12 cellular contexts compared by ENCODE assay signal in the genomic region with DNA sequence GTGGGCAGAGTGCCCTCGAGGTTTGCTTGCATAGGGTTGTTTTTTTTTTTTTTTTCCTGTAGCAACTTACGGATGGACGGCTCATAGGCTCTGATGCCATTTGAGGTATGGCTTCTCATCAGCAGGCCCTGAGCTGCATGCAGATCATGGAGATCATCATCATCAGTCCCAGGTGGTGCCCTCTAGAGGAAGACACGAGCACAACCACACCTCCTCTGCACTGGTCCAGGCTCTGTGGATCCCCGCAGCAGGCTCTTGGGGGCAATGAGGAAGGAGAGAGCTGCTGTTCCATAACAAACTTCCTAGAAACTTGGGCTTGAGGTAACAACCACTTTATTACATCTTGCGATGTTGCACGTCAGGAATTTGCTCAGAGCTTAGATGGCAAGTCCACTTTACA.
DNase-seq lines count a peak whose midpoint lies in the region; ATAC-seq and TF ChIP-seq lines count a peak whose summit lies in the region.
"Had no signal": no experiment of that assay in that cellular context is flagged by ENCODE, and none has a peak within 500 bp of the region (broad histone marks: within the 10 kb centered on the region; RNA-seq: fewer than 3 reads in every experiment).

No MANE protein-coding gene starts in this region.

- POLR2A ChIA-PET in SK-N-SH (lab: Yijun Ruan, JAX) = no interaction called here

- no peaks in the 10 kb centered on the region for H3F3A ChIP-seq in SK-N-SH (replicated peaks; ENCODE audit: insufficient read depth)

- CTCF ChIA-PET in SK-N-SH (lab: Yijun Ruan, JAX) (interaction anchor here (0.8 kb wide), 1 partner anchor 21 kb away, joined by 3 read pairs; no protein-coding TSS in a partner anchor), mammary epithelial cell (lab: Charles Lee; ENCODE audit: low non-redundant PET) (no interaction called here)

- dilution Hi-C loops in mammary epithelial cell (cut with HindIII; ENCODE audit: low sequenced_read_pairs) = no loop called here

- H3K9ac ChIP-seq in SK-N-SH (no peak overlapping the region), mammary epithelial cell (ENCODE audit: insufficient read depth, low read length) (no peak overlapping the region)

- H3K4me1 Mint-ChIP-seq in HFFc6 (ENCODE audit: low read depth) = peaks cover 16% of the 10 kb centered on the region
- H3K4me1 Mint-ChIP-seq in neural crest cell = peaks cover 4% of the 10 kb centered on the region
- H3K4me1 Mint-ChIP-seq: activated B cell treated with CpG ODN at 0.5 μM for 24 hours had no signal

- H3K9me3 ChIP-seq in SK-N-SH (no peaks in the 10 kb centered on the region), right cardiac atrium (ENCODE audit: control insufficient read depth, low read length) (no peaks in the 10 kb centered on the region), mammary epithelial cell (replicated peaks; ENCODE audit: insufficient read depth, low read length) (peaks cover 7% of the 10 kb centered on the region)

- H3K4me3 Mint-ChIP-seq in HFFc6 (no peak overlapping the region), neural crest cell (no peak overlapping the region)
- H3K4me3 Mint-ChIP-seq: activated B cell treated with CpG ODN at 0.5 μM for 24 hours had no signal

- ATAC-seq in right cardiac atrium = no peak
- ATAC-seq: activated naive CD4-positive, alpha-beta T cell treated with anti-CD3 and anti-CD28 coated beads, Interleukin-2, amount 50 U/mL, for 72 hours; left colon had no signal

- H3K27me3 ChIP-seq in SK-N-SH (ENCODE audit: insufficient read depth) (no peaks in the 10 kb centered on the region), right cardiac atrium (ENCODE audit: control insufficient read depth, insufficient read depth) (no peaks in the 10 kb centered on the region), mammary epithelial cell (ENCODE audit: insufficient read depth, low read length) (no peaks in the 10 kb centered on the region)

- H3K36me3 Mint-ChIP-seq in HFFc6 (ENCODE audit: low read depth) (no peaks in the 10 kb centered on the region), neural crest cell (ENCODE audit: low read depth) (no peaks in the 10 kb centered on the region)
- H3K36me3 Mint-ChIP-seq: activated naive CD4-positive, alpha-beta T cell treated with anti-CD3 and anti-CD28 coated beads, Interleukin-2, amount 50 U/mL, for 72 hours had no signal

- no peak for TF ChIP-seq EP300 in SK-N-SH (IDR thresholded peaks at IDR 0.05; ENCODE audit: borderline replicate concordance in 1 of 2, low read depth in 1 of 2, low read length in 1 of 2)

- H3K4me1 ChIP-seq in SK-N-SH (ENCODE audit: control insufficient read depth in 1 of 2, insufficient read depth in 2 of 2, low read depth in 1 of 2, low read length in 1 of 2) (no peaks in the 10 kb centered on the region), right cardiac atrium (ENCODE audit: control insufficient read depth, insufficient read depth, low read length) (no peaks in the 10 kb centered on the region), mammary epithelial cell (ENCODE audit: insufficient read depth, low read length) (no peaks in the 10 kb centered on the region)

- H3K4me2 ChIP-seq in SK-N-SH (no peak overlapping the region), mammary epithelial cell (ENCODE audit: insufficient read depth, low read depth, low read length) (no peak overlapping the region)

- no peaks in the 10 kb centered on the region for H3K79me2 ChIP-seq in SK-N-SH (ENCODE audit: insufficient read depth)
- H3K79me2 ChIP-seq in mammary epithelial cell (ENCODE audit: insufficient read depth, low read length) = no peaks in the 10 kb centered on the region

- H3K27ac ChIP-seq in SK-N-SH (ENCODE audit: low read depth in 2 of 2, low read length in 1 of 2) = no peak overlapping the region
- no peak overlapping the region for H3K27ac ChIP-seq in right cardiac atrium (ENCODE audit: low read length)
- no peak overlapping the region for H3K27ac ChIP-seq in mammary epithelial cell (ENCODE audit: insufficient read depth, low read depth, low read length)

- H2AFZ ChIP-seq in SK-N-SH (ENCODE audit: low read depth) (no peak overlapping the region), mammary epithelial cell (ENCODE audit: low read depth, low read length) (no peak overlapping the region)

- in situ Hi-C loops in mammary epithelial cell (cut with MboI; ENCODE audit: low sequenced_read_pairs in 2 of 2) = no loop called here

- no peaks in the 10 kb centered on the region for H3K36me3 ChIP-seq in SK-N-SH (replicated peaks in 1 of 2; ENCODE audit: control insufficient read depth in 1 of 2, insufficient read depth in 2 of 2, low read length in 1 of 2)
- H3K36me3 ChIP-seq in mammary epithelial cell (ENCODE audit: insufficient read depth, low read length) = no peaks in the 10 kb centered on the region

- H4K20me1 ChIP-seq in SK-N-SH (ENCODE audit: insufficient read depth) = no peaks in the 10 kb centered on the region
- H4K20me1 ChIP-seq in mammary epithelial cell (ENCODE audit: insufficient read depth, low read length) = no peaks in the 10 kb centered on the region

- H3K27me3 Mint-ChIP-seq in HFFc6 (ENCODE audit: insufficient read depth) (peaks cover 1% of the 10 kb centered on the region; the same call in 1 of the 2 replicates), neural crest cell (ENCODE audit: low read depth) (peaks cover 3% of the 10 kb centered on the region)
- H3K27me3 Mint-ChIP-seq: activated B cell treated with CpG ODN at 0.5 μM for 24 hours had no signal

- peak; percentile 38 for DNase-seq in DMS53 (lab: John Stamatoyannopoulos, UW)
- no peak for DNase-seq in DMS53 treated with DMSO at 0.1 percent for 48 hours (lab: John Stamatoyannopoulos, UW; ENCODE audit: unreplicated experiment)
- DNase-seq in HFFc6 = no peak
- peak; percentile 6 for DNase-seq in SK-N-SH
- no peak for DNase-seq in neural crest cell (ENCODE audit: low read depth, low spot score)
- DNase-seq in right cardiac atrium = no peak
- no peak for DNase-seq in COLO829 (ENCODE audit: low spot score)
- DNase-seq in mammary epithelial cell = no peak
- DNase-seq: activated B cell treated with CpG ODN at 0.5 μM for 24 hours, left colon, NCI-H510A had no signal

- H3K4me3 ChIP-seq in SK-N-SH (ENCODE audit: low read depth in 2 of 2, low read length in 1 of 2) = no peak overlapping the region
- H3K4me3 ChIP-seq in right cardiac atrium (ENCODE audit: low read length) = no peak overlapping the region
- no peak overlapping the region for H3K4me3 ChIP-seq in mammary epithelial cell (replicated peaks in 1 of 3; ENCODE audit: insufficient read depth in 1 of 3, low read depth in 2 of 3, low read length in 3 of 3)

- intact Hi-C loops in right cardiac atrium (cut with DNase I) = no loop called here
- intact Hi-C loops in mammary epithelial cell (cut with micrococcal nuclease) = no loop called here

- no peak for TF ChIP-seq RAD21 in SK-N-SH (IDR thresholded peaks at IDR 0.05; ENCODE audit: low read length)

- 7% methylated on average over 7 of the region's 7 CpGs for WGBS in SK-N-SH (ENCODE audit: low lambda C conversion rate)
- WGBS in right cardiac atrium = 88% methylated on average over 7 of the region's 7 CpGs
- WGBS in mammary epithelial cell (ENCODE audit: low coverage, missing lambda C conversion rate) = 59% methylated on average over 6 of the region's 7 CpGs

- BruUV-seq in mammary epithelial cell (replicated peaks; lab: Mats Ljungman, UMichigan) = no TSS peak

- peak; percentile 62 for TF ChIP-seq CTCF in HFFc6 (IDR thresholded peaks at IDR 0.05)
- peak; percentile 46 for TF ChIP-seq CTCF in SK-N-SH (IDR thresholded peaks at IDR 0.05)
- TF ChIP-seq CTCF in neural crest cell (conservative IDR thresholded peaks at IDR 0.05) = peak; percentile 31
- no peak for TF ChIP-seq CTCF in mammary epithelial cell (conservative IDR thresholded peaks at IDR 0.05 in 1 of 2, IDR thresholded peaks at IDR 0.05 in 1 of 2; ENCODE audit: extremely low read depth in 1 of 2, insufficient read depth in 1 of 2, low read depth in 1 of 2, low read length in 2 of 2)

- no peaks in the 10 kb centered on the region for H3K9me2 ChIP-seq in SK-N-SH

- no peaks in the 10 kb centered on the region for H3K9me3 Mint-ChIP-seq in HFFc6
- no peaks in the 10 kb centered on the region for H3K9me3 Mint-ChIP-seq in neural crest cell
- H3K9me3 Mint-ChIP-seq: activated B cell treated with CpG ODN at 0.5 μM for 24 hours had no signal

- H3K27ac Mint-ChIP-seq in HFFc6 (no peak overlapping the region), neural crest cell (ENCODE audit: unreplicated experiment) (no peak overlapping the region)
- H3K27ac Mint-ChIP-seq: activated B cell treated with CpG ODN at 0.5 μM for 24 hours; activated naive CD4-positive, alpha-beta T cell treated with anti-CD3 and anti-CD28 coated beads, Interleukin-2, amount 50 U/mL, for 72 hours had no signal

TF ChIP-seq in SK-N-SH, 30 proteins besides CTCF, POLR2A, EP300 and RAD21 (continues in another document):
- TF ChIP-seq, protein P1, sequence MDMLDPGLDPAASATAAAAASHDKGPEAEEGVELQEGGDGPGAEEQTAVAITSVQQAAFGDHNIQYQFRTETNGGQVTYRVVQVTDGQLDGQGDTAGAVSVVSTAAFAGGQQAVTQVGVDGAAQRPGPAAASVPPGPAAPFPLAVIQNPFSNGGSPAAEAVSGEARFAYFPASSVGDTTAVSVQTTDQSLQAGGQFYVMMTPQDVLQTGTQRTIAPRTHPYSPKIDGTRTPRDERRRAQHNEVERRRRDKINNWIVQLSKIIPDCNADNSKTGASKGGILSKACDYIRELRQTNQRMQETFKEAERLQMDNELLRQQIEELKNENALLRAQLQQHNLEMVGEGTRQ (IDR thresholded peaks at IDR 0.05; ENCODE audit: borderline replicate concordance, low read depth, low read length) = no peak
- TF ChIP-seq, protein P2, sequence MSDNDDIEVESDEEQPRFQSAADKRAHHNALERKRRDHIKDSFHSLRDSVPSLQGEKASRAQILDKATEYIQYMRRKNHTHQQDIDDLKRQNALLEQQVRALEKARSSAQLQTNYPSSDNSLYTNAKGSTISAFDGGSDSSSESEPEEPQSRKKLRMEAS (IDR thresholded peaks at IDR 0.05; ENCODE audit: low read depth) = no peak
- TF ChIP-seq SMC3 (IDR thresholded peaks at IDR 0.05; ENCODE audit: low read depth, low read length) = no peak
- no peak for TF ChIP-seq GABPA (IDR thresholded peaks at IDR 0.05; ENCODE audit: low read depth)
- no peak for TF ChIP-seq FOXM1 (IDR thresholded peaks at IDR 0.05; ENCODE audit: low read depth)
- no peak for TF ChIP-seq CHD2 (IDR thresholded peaks at IDR 0.05; ENCODE audit: low read length, partially characterized antibody)
- TF ChIP-seq FOSL2 (IDR thresholded peaks at IDR 0.05; ENCODE audit: borderline replicate concordance, low read depth) = no peak
- TF ChIP-seq JUND (IDR thresholded peaks at IDR 0.05) = no peak
- no peak for TF ChIP-seq SIN3A (IDR thresholded peaks at IDR 0.05; ENCODE audit: borderline replicate concordance, low read depth, low read length)
- no peak for TF ChIP-seq NFIC (IDR thresholded peaks at IDR 0.05; ENCODE audit: borderline replicate concordance)
- TF ChIP-seq YY1 (IDR thresholded peaks at IDR 0.05; ENCODE audit: low read depth) = no peak
- TF ChIP-seq RFX5 (IDR thresholded peaks at IDR 0.05; ENCODE audit: low read length) = no peak
- TF ChIP-seq FOXJ3 (CRISPR knock-in tag; IDR thresholded peaks at IDR 0.05) = no peak
- TF ChIP-seq POLR2AphosphoS5 (IDR thresholded peaks at IDR 0.05; ENCODE audit: low read depth, low read length) = no peak
- no peak for TF ChIP-seq EZH2phosphoT487 (IDR thresholded peaks at IDR 0.05; ENCODE audit: borderline replicate concordance, low read depth)

Comparison
In these comparisons a context has a peak if more than half of its experiments do, and no peak if none do; other contexts are left out.
1. DNase-seq: peak in DMS53 (single experiment) and SK-N-SH (single experiment); none in DMS53 treated with DMSO at 0.1 percent for 48 hours (single experiment), HFFc6 (single experiment), neural crest cell (single experiment), right cardiac atrium (0 of 3), COLO829 (single experiment) and mammary epithelial cell (single experiment).
2. CTCF ChIP-seq: peak in HFFc6 (single experiment), SK-N-SH (single experiment) and neural crest cell (single experiment); none in mammary epithelial cell (0 of 2).